1 cellular context compared by ENCODE assay signal in genomic region chr6:20629509-20629908, GRCh38.
TF ChIP-seq lines count a peak whose summit lies in the region.

No MANE protein-coding gene starts in this region.

TF ChIP-seq in WTC11, 78 proteins besides CTCF, POLR2A, EP300 and RAD21 (continued from another document):
- TF ChIP-seq ZNF423 (CRISPR knock-in tag; IDR thresholded peaks at IDR 0.05) (peak; percentile 78), NR3C1 (CRISPR knock-in tag; conservative IDR thresholded peaks at IDR 0.05; ENCODE audit: low read depth) (no peak), ZSCAN18 (CRISPR knock-in tag; IDR thresholded peaks at IDR 0.05) (no peak), ZNF281 (CRISPR knock-in tag; IDR thresholded peaks at IDR 0.05) (no peak), E2F1 (CRISPR knock-in tag; IDR thresholded peaks at IDR 0.05) (no peak)
- TF ChIP-seq, protein P1, sequence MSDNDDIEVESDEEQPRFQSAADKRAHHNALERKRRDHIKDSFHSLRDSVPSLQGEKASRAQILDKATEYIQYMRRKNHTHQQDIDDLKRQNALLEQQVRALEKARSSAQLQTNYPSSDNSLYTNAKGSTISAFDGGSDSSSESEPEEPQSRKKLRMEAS (CRISPR knock-in tag; IDR thresholded peaks at IDR 0.05), result no peak
